ENCODE assay signal across 11 cellular contexts in the genomic region with DNA sequence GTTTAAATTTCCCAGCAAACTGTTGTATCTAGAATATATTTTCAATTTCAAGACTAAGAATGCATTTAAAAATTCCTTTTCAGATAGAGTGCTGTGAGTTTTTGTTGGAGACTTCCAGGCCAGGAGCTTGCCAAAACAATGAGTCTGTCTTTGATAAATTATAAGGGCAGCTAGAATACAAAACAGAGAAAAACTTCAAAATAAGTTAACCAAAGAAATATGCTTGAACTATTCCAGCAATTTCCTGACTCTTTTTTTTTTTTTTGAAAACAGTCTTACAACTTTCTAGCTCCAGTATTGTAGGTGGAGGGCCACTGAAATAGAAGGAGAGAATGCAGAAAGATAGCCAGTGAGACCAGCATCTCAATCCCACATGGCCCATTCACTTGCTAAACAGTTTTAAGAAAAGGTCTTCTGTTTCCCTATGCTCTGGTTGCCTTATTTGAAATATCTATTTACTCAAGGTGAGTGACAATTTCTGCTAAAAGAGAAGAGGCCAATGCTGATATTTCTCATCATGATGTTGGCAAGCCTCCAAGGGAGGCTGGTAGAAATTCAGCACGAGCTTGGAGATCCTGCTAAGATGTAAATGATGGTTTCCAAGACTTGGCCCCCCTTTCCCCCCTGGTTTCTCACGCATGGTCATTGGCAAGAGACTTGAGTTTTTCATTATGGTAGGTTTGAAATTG.
DNase-seq lines count a peak whose midpoint lies in the region; ATAC-seq and TF ChIP-seq lines count a peak whose summit lies in the region.
"Had no signal": no experiment of that assay in that cellular context is flagged by ENCODE, and none has a peak within 500 bp of the region (broad histone marks: within the 10 kb centered on the region; RNA-seq: fewer than 3 reads in every experiment).

No MANE protein-coding gene starts in this region.

- H3K4me3 Mint-ChIP-seq in activated naive CD4-positive, alpha-beta T cell treated with anti-CD3 and anti-CD28 coated beads for 36 hours = no peak overlapping the region
- H3K4me3 Mint-ChIP-seq: activated B cell treated with CpG ODN at 0.5 μM for 24 hours had no signal

- intact Hi-C loops in activated naive CD4-positive, alpha-beta T cell treated with anti-CD3 and anti-CD28 coated beads for 36 hours (cut with micrococcal nuclease) = no loop called here
- intact Hi-C loops in adrenal gland (cut with DNase I) = no loop called here

- 21 to 49% (median 33%) methylated on average over 2 of the region's 2 CpGs for WGBS in adrenal gland, 4 donors
- 12 to 30% methylated on average over 2 of the region's 2 CpGs for WGBS in tibial nerve, 2 donors

- H3K4me1 ChIP-seq in adrenal gland (replicated peaks in 1 of 2) = peaks cover 16 to 43% of the 10 kb centered on the region in 2 donors
- H3K4me1 ChIP-seq in iPS-18a (ENCODE audit: control insufficient read depth, low read depth, low read length) = peaks cover 19% of the 10 kb centered on the region
- peaks cover 0 to 58% (median 27%) of the 10 kb centered on the region in 4 donors for H3K4me1 ChIP-seq in tibial nerve

- H3K36me3 Mint-ChIP-seq in activated naive CD4-positive, alpha-beta T cell treated with anti-CD3 and anti-CD28 coated beads for 36 hours (ENCODE audit: low read depth) = peaks cover 26% of the 10 kb centered on the region

- TF ChIP-seq CTCF in adrenal gland (IDR thresholded peaks at IDR 0.05) (no peak), tibial nerve (IDR thresholded peaks at IDR 0.05) (no peak), GM10266 (IDR thresholded peaks at IDR 0.05; ENCODE audit: control insufficient read depth, insufficient read depth, low read depth, missing control alignments) (no peak)

- H3K4me1 Mint-ChIP-seq in activated naive CD4-positive, alpha-beta T cell treated with anti-CD3 and anti-CD28 coated beads for 36 hours (ENCODE audit: low read depth) = peaks cover 62% of the 10 kb centered on the region

- H3K27me3 ChIP-seq in adrenal gland = no peaks in the 10 kb centered on the region
- H3K27me3 ChIP-seq in iPS-18a (ENCODE audit: control insufficient read depth, insufficient read depth, low read length) = no peaks in the 10 kb centered on the region
- no peaks in the 10 kb centered on the region for H3K27me3 ChIP-seq in tibial nerve
- H3K27me3 ChIP-seq: hepatocyte had no signal

- H3K36me3 ChIP-seq in adrenal gland (replicated peaks in 1 of 2) (no peaks in the 10 kb centered on the region), iPS-18a (ENCODE audit: control insufficient read depth, low read depth, low read length) (no peaks in the 10 kb centered on the region), tibial nerve (peaks cover 0 to 22% (median 0%) of the 10 kb centered on the region in 3 donors)

- no peaks in the 10 kb centered on the region for H3K27me3 Mint-ChIP-seq in activated naive CD4-positive, alpha-beta T cell treated with anti-CD3 and anti-CD28 coated beads for 36 hours (ENCODE audit: low read depth)
- H3K27me3 Mint-ChIP-seq: activated B cell treated with CpG ODN at 0.5 μM for 24 hours had no signal

- H3K9me3 ChIP-seq in adrenal gland (replicated peaks in 1 of 3) (peaks cover 0 to 6% (median 0%) of the 10 kb centered on the region in 3 donors), iPS-18a (ENCODE audit: control insufficient read depth, low read depth, low read length) (no peaks in the 10 kb centered on the region), tibial nerve (peaks cover 0 to 11% (median 0%) of the 10 kb centered on the region in 4 donors)

- TF ChIP-seq POLR2A in adrenal gland (IDR thresholded peaks at IDR 0.05) = no peak
- TF ChIP-seq POLR2A in tibial nerve (IDR thresholded peaks at IDR 0.05) = no peak

- ATAC-seq in GM21360 (IDR thresholded peaks at IDR 0.05; ENCODE audit: unreplicated experiment) = no peak

- peak overlapping the region; percentile 74 for H3K27ac Mint-ChIP-seq in activated naive CD4-positive, alpha-beta T cell treated with anti-CD3 and anti-CD28 coated beads for 36 hours
- H3K27ac Mint-ChIP-seq: activated B cell treated with CpG ODN at 0.5 μM for 24 hours had no signal

- no peak for TF ChIP-seq EP300 in tibial nerve (IDR thresholded peaks at IDR 0.05)

- H3K4me3 ChIP-seq in adrenal gland (no peak overlapping the region), iPS-18a (ENCODE audit: low read length) (no peak overlapping the region), tibial nerve (no peak overlapping the region)
- H3K4me3 ChIP-seq: hepatocyte had no signal

- H3K27ac ChIP-seq in adrenal gland = peak overlapping the region in 3 of 5 donors; percentile 47 to 61 (median 53)
- peak overlapping the region; percentile 12 for H3K27ac ChIP-seq in iPS-18a (ENCODE audit: low read length)
- H3K27ac ChIP-seq in tibial nerve = peak overlapping the region; percentile 20 to 80 (median 48)
- H3K27ac ChIP-seq: hepatocyte had no signal

- peak overlapping the region; percentile 4 for H3K9ac ChIP-seq in iPS-18a (ENCODE audit: low read length)

- H3K9me3 Mint-ChIP-seq in activated naive CD4-positive, alpha-beta T cell treated with anti-CD3 and anti-CD28 coated beads for 36 hours = peaks cover 11% of the 10 kb centered on the region

- DNase-seq in activated naive CD4-positive, alpha-beta T cell treated with anti-CD3 and anti-CD28 coated beads for 36 hours = peak; percentile 28
- DNase-seq in activated naive CD4-positive, alpha-beta T cell treated with anti-CD3 and anti-CD28 coated beads, Interleukin-2, amount 50 U/mL, for 16 hours = no peak
- DNase-seq in adrenal gland (no peak), tibial nerve (ENCODE audit: low spot score in 2 of 2) (no peak), GM10266 (ENCODE audit: extremely low spot score) (no peak), MV-4-11 (lab: John Stamatoyannopoulos, UW) (no peak)
- DNase-seq: activated B cell treated with CpG ODN at 0.5 μM for 24 hours, NCI-H1092 had no signal

- CTCF ChIA-PET in activated naive CD4-positive, alpha-beta T cell treated with anti-CD3 and anti-CD28 coated beads for 36 hours (lab: Charles Lee) = interaction anchor here (1.0 to 1.4 kb wide), 2 partner anchors 10 to 91 kb away, joined by 3 to 4 read pairs; no protein-coding TSS in a partner anchor
